ENCODE assay signal across 9 cellular contexts in genomic region chr4:38320349-38320707, GRCh38.
DNase-seq lines count a peak whose midpoint lies in the region; ATAC-seq and TF ChIP-seq lines count a peak whose summit lies in the region.
"Had no signal": no experiment of that assay in that cellular context is flagged by ENCODE, and none has a peak within 500 bp of the region (broad histone marks: within the 10 kb centered on the region; RNA-seq: fewer than 3 reads in every experiment).

No MANE protein-coding gene starts in this region.

- H3K9me3 ChIP-seq in right cardiac atrium (ENCODE audit: control insufficient read depth, low read length) (no peaks in the 10 kb centered on the region), colonic mucosa (no peaks in the 10 kb centered on the region), neuron (ENCODE audit: low read length) (no peaks in the 10 kb centered on the region), vagina (no peaks in the 10 kb centered on the region)

- TF ChIP-seq CTCF in colonic mucosa (IDR thresholded peaks at IDR 0.05) (no peak), vagina (IDR thresholded peaks at IDR 0.05) (no peak)

- peak overlapping the region; percentile 36 to 73 for H3K9ac ChIP-seq in colonic mucosa (ENCODE audit: low read depth in 2 of 2, low read length in 2 of 2)

- intact Hi-C loops in right cardiac atrium (cut with DNase I) (loop anchor here in 3 of 4 donors (2.0 to 5.0 kb wide), 4 partner anchors 64 to 352 kb away; partner anchors contain the start of gene KLF3 (in 1 of the 3)), left cardiac atrium (cut with DNase I) (loop anchor here in 1 of 2 donors (5.0 kb wide), 1 partner anchor 357 kb away; no protein-coding TSS in a partner anchor), colonic mucosa (cut with DNase I) (loop anchor here (5.0 kb wide), 1 partner anchor 258 kb away; no protein-coding TSS in a partner anchor), vagina (cut with DNase I) (no loop called here)

- ATAC-seq in right cardiac atrium (no peak), left cardiac atrium (no peak)

- no peak for TF ChIP-seq POLR2A in vagina (IDR thresholded peaks at IDR 0.05)

- H3K4me1 ChIP-seq in right cardiac atrium (ENCODE audit: control insufficient read depth, insufficient read depth, low read length) (no peaks in the 10 kb centered on the region), colonic mucosa (peaks cover 7% of the 10 kb centered on the region), neuron (ENCODE audit: insufficient read depth, low read length) (peaks cover 19% of the 10 kb centered on the region), vagina (peaks cover 30% of the 10 kb centered on the region)

- DNase-seq in right cardiac atrium (peak in 1 of 3 donors; percentile 54), left cardiac atrium (no peak), colonic mucosa (no peak), vagina (ENCODE audit: extremely low spot score in 2 of 2) (no peak), NCI-H2196 (lab: John Stamatoyannopoulos, UW; ENCODE audit: unreplicated experiment) (no peak), kidney tubule cell (ENCODE audit: low spot score) (no peak), NCI-H146 (lab: John Stamatoyannopoulos, UW) (no peak)

- 79% methylated on average over 5 of the region's 5 CpGs for WGBS in right cardiac atrium

- H3K36me3 ChIP-seq in colonic mucosa (no peaks in the 10 kb centered on the region), neuron (ENCODE audit: insufficient read depth, low read length) (no peaks in the 10 kb centered on the region), vagina (no peaks in the 10 kb centered on the region)
- H3K36me3 ChIP-seq: BE2C had no signal

- H3K4me3 ChIP-seq in right cardiac atrium (ENCODE audit: low read length) (no peak overlapping the region), colonic mucosa (no peak overlapping the region), neuron (ENCODE audit: low read length) (peak overlapping the region; percentile 22), vagina (no peak overlapping the region)

- no peaks in the 10 kb centered on the region for H3K27me3 ChIP-seq in right cardiac atrium (ENCODE audit: control insufficient read depth, insufficient read depth)
- H3K27me3 ChIP-seq in colonic mucosa = no peaks in the 10 kb centered on the region
- H3K27me3 ChIP-seq in neuron (ENCODE audit: insufficient read depth, low read length) = no peaks in the 10 kb centered on the region
- H3K27me3 ChIP-seq in vagina = no peaks in the 10 kb centered on the region
- H3K27me3 ChIP-seq: BE2C had no signal

- H2AFZ ChIP-seq in neuron (ENCODE audit: low read depth, low read length) = peak overlapping the region; percentile 66

- H3K27ac ChIP-seq in right cardiac atrium (ENCODE audit: low read length) (peak overlapping the region; percentile 30), colonic mucosa (peak overlapping the region; percentile 92), vagina (peak overlapping the region; percentile 88)

Comparison
In these comparisons a context has a peak if more than half of its experiments do, and no peak if none do; other contexts are left out.
1. H3K27ac ChIP-seq: peak in every context shown above with its lines; median percentile 92 in colonic mucosa; 88 in vagina; 30 in right cardiac atrium.